ENCODE assay signal across 1 cellular context in genomic region chr3:20056727-20057611, GRCh38.
TF ChIP-seq lines count a peak whose summit lies in the region.

No MANE protein-coding gene starts in this region.

TF ChIP-seq in HEK293, 187 proteins besides CTCF, POLR2A, EP300 and RAD21 (continued from another document):
- TF ChIP-seq PRDM10 (tag by site-specific recombination; IDR thresholded peaks at IDR 0.05) (peak; percentile 73), ZNF544 (tag by site-specific recombination; IDR thresholded peaks at IDR 0.05) (no peak), ZNF391 (tag by site-specific recombination; IDR thresholded peaks at IDR 0.05; ENCODE audit: borderline replicate concordance, low read depth) (no peak), IKZF3 (tag by site-specific recombination; IDR thresholded peaks at IDR 0.05) (peak; percentile 29; the same call in 1 of the 2 replicates), ZNF292 (tag by site-specific recombination; IDR thresholded peaks at IDR 0.05; ENCODE audit: borderline replicate concordance, low read depth) (peak; percentile 6; the same call in 1 of the 2 replicates), ZNF629 (tag by site-specific recombination; IDR thresholded peaks at IDR 0.05) (0 out of 2 replicates have a peak, but pooled peaks have one; percentile 8), ZNF19 (tag by site-specific recombination; IDR thresholded peaks at IDR 0.05; ENCODE audit: low read depth) (no peak), TCF7L2 (IDR thresholded peaks at IDR 0.05; ENCODE audit: borderline replicate concordance, low read depth, low read length) (no peak), ZNF449 (tag by site-specific recombination; IDR thresholded peaks at IDR 0.05) (peak; percentile 67), ZNF211 (tag by site-specific recombination; IDR thresholded peaks at IDR 0.05; ENCODE audit: low read depth) (no peak), GLIS1 (tag by site-specific recombination; IDR thresholded peaks at IDR 0.05) (no peak), ZNF621 (tag by site-specific recombination; IDR thresholded peaks at IDR 0.05) (no peak)
- TF ChIP-seq, protein P1, sequence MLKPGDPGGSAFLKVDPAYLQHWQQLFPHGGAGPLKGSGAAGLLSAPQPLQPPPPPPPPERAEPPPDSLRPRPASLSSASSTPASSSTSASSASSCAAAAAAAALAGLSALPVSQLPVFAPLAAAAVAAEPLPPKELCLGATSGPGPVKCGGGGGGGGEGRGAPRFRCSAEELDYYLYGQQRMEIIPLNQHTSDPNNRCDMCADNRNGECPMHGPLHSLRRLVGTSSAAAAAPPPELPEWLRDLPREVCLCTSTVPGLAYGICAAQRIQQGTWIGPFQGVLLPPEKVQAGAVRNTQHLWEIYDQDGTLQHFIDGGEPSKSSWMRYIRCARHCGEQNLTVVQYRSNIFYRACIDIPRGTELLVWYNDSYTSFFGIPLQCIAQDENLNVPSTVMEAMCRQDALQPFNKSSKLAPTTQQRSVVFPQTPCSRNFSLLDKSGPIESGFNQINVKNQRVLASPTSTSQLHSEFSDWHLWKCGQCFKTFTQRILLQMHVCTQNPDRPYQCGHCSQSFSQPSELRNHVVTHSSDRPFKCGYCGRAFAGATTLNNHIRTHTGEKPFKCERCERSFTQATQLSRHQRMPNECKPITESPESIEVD (tag by site-specific recombination; IDR thresholded peaks at IDR 0.05): no peak
- TF ChIP-seq, protein P2, sequence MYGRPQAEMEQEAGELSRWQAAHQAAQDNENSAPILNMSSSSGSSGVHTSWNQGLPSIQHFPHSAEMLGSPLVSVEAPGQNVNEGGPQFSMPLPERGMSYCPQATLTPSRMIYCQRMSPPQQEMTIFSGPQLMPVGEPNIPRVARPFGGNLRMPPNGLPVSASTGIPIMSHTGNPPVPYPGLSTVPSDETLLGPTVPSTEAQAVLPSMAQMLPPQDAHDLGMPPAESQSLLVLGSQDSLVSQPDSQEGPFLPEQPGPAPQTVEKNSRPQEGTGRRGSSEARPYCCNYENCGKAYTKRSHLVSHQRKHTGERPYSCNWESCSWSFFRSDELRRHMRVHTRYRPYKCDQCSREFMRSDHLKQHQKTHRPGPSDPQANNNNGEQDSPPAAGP (tag by site-specific recombination; IDR thresholded peaks at IDR 0.05): no peak
